Comparison of ENCODE assay signal across 2 cellular contexts in the genomic region with DNA sequence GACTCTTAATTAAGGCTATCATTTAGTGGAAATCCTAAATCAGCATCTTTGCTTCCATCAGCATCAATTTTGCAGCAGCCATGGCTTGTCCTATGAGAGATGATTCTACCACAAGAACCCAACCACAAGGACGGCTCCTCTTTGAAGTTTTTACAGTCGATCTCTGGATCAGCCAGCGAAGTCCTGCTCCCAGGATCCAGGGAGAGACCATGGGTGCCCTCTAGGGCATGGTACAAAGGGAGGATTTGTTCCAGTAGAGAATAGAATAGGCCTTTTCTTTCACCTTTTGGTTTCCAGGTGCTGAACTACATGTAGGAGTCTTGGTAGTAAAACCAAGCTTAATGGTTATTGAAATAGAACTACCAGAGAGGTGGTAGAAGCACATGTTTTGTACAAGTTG.
TF ChIP-seq lines count a peak whose summit lies in the region.

No MANE protein-coding gene starts in this region.

TF ChIP-seq in GM23338, 12 proteins besides CTCF, POLR2A, EP300 and RAD21 (continues in another document):
- TF ChIP-seq EZH2 (IDR thresholded peaks at IDR 0.05; ENCODE audit: low read depth, unreplicated experiment) (no peak), POLR2AphosphoS5 (IDR thresholded peaks at IDR 0.05; ENCODE audit: low read depth) (no peak), JUNB (IDR thresholded peaks at IDR 0.05; ENCODE audit: unreplicated experiment) (no peak), CREB1 (CRISPR knock-in tag; IDR thresholded peaks at IDR 0.05; ENCODE audit: low read depth) (no peak), ZNF114 (CRISPR knock-in tag; IDR thresholded peaks at IDR 0.05) (no peak), EZH2phosphoT487 (IDR thresholded peaks at IDR 0.05; ENCODE audit: unreplicated experiment) (no peak), NANOG (IDR thresholded peaks at IDR 0.05; ENCODE audit: borderline replicate concordance) (no peak)
- TF ChIP-seq, protein P1, sequence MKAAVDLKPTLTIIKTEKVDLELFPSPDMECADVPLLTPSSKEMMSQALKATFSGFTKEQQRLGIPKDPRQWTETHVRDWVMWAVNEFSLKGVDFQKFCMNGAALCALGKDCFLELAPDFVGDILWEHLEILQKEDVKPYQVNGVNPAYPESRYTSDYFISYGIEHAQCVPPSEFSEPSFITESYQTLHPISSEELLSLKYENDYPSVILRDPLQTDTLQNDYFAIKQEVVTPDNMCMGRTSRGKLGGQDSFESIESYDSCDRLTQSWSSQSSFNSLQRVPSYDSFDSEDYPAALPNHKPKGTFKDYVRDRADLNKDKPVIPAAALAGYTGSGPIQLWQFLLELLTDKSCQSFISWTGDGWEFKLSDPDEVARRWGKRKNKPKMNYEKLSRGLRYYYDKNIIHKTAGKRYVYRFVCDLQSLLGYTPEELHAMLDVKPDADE (IDR thresholded peaks at IDR 0.05), result no peak
- TF ChIP-seq, protein P2, sequence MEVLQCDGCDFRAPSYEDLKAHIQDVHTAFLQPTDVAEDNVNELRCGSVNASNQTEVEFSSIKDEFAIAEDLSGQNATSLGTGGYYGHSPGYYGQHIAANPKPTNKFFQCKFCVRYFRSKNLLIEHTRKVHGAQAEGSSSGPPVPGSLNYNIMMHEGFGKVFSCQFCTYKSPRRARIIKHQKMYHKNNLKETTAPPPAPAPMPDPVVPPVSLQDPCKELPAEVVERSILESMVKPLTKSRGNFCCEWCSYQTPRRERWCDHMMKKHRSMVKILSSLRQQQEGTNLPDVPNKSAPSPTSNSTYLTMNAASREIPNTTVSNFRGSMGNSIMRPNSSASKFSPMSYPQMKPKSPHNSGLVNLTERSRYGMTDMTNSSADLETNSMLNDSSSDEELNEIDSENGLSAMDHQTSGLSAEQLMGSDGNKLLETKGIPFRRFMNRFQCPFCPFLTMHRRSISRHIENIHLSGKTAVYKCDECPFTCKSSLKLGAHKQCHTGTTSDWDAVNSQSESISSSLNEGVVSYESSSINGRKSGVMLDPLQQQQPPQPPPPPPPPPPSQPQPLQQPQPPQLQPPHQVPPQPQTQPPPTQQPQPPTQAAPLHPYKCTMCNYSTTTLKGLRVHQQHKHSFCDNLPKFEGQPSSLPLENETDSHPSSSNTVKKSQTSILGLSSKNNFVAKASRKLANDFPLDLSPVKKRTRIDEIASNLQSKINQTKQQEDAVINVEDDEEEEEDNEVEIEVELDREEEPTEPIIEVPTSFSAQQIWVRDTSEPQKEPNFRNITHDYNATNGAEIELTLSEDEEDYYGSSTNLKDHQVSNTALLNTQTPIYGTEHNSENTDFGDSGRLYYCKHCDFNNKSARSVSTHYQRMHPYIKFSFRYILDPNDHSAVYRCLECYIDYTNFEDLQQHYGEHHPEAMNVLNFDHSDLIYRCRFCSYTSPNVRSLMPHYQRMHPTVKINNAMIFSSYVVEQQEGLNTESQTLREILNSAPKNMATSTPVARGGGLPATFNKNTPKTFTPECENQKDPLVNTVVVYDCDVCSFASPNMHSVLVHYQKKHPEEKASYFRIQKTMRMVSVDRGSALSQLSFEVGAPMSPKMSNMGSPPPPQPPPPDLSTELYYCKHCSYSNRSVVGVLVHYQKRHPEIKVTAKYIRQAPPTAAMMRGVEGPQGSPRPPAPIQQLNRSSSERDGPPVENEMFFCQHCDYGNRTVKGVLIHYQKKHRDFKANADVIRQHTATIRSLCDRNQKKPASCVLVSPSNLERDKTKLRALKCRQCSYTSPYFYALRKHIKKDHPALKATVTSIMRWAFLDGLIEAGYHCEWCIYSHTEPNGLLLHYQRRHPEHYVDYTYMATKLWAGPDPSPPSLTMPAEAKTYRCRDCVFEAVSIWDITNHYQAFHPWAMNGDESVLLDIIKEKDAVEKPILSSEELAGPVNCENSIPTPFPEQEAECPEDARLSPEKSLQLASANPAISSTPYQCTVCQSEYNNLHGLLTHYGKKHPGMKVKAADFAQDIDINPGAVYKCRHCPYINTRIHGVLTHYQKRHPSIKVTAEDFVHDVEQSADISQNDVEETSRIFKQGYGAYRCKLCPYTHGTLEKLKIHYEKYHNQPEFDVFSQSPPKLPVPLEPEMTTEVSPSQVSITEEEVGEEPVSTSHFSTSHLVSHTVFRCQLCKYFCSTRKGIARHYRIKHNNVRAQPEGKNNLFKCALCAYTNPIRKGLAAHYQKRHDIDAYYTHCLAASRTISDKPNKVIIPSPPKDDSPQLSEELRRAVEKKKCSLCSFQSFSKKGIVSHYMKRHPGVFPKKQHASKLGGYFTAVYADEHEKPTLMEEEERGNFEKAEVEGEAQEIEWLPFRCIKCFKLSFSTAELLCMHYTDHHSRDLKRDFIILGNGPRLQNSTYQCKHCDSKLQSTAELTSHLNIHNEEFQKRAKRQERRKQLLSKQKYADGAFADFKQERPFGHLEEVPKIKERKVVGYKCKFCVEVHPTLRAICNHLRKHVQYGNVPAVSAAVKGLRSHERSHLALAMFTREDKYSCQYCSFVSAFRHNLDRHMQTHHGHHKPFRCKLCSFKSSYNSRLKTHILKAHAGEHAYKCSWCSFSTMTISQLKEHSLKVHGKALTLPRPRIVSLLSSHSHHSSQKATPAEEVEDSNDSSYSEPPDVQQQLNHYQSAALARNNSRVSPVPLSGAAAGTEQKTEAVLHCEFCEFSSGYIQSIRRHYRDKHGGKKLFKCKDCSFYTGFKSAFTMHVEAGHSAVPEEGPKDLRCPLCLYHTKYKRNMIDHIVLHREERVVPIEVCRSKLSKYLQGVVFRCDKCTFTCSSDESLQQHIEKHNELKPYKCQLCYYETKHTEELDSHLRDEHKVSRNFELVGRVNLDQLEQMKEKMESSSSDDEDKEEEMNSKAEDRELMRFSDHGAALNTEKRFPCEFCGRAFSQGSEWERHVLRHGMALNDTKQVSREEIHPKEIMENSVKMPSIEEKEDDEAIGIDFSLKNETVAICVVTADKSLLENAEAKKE (CRISPR knock-in tag; IDR thresholded peaks at IDR 0.05), result no peak
- TF ChIP-seq, protein P3, sequence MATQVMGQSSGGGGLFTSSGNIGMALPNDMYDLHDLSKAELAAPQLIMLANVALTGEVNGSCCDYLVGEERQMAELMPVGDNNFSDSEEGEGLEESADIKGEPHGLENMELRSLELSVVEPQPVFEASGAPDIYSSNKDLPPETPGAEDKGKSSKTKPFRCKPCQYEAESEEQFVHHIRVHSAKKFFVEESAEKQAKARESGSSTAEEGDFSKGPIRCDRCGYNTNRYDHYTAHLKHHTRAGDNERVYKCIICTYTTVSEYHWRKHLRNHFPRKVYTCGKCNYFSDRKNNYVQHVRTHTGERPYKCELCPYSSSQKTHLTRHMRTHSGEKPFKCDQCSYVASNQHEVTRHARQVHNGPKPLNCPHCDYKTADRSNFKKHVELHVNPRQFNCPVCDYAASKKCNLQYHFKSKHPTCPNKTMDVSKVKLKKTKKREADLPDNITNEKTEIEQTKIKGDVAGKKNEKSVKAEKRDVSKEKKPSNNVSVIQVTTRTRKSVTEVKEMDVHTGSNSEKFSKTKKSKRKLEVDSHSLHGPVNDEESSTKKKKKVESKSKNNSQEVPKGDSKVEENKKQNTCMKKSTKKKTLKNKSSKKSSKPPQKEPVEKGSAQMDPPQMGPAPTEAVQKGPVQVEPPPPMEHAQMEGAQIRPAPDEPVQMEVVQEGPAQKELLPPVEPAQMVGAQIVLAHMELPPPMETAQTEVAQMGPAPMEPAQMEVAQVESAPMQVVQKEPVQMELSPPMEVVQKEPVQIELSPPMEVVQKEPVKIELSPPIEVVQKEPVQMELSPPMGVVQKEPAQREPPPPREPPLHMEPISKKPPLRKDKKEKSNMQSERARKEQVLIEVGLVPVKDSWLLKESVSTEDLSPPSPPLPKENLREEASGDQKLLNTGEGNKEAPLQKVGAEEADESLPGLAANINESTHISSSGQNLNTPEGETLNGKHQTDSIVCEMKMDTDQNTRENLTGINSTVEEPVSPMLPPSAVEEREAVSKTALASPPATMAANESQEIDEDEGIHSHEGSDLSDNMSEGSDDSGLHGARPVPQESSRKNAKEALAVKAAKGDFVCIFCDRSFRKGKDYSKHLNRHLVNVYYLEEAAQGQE (IDR thresholded peaks at IDR 0.05; ENCODE audit: unreplicated experiment), result no peak

TF ChIP-seq in H1, 55 proteins besides CTCF, POLR2A, EP300 and RAD21:
- TF ChIP-seq TAF7 (optimal IDR thresholded peaks at IDR 0.05; ENCODE audit: borderline replicate concordance, low read depth, low read length) (no peak), GTF2F1 (IDR thresholded peaks at IDR 0.05; ENCODE audit: borderline replicate concordance, low read depth, low read length) (no peak), CHD1 (IDR thresholded peaks at IDR 0.05; ENCODE audit: low read depth, low read length) (no peak), EGR1 (IDR thresholded peaks at IDR 0.05; ENCODE audit: borderline replicate concordance, low read depth, low read length) (no peak), EZH2 (IDR thresholded peaks at IDR 0.05; ENCODE audit: low read depth, low read length, severe bottlenecking) (no peak), POLR2AphosphoS5 (IDR thresholded peaks at IDR 0.05; ENCODE audit: low read depth, low read length) (no peak), KDM5A (IDR thresholded peaks at IDR 0.05; ENCODE audit: low read length) (no peak), BACH1 (IDR thresholded peaks at IDR 0.05; ENCODE audit: low read length) (no peak), JUN (IDR thresholded peaks at IDR 0.05; ENCODE audit: low read depth, low read length) (no peak), SUZ12 (IDR thresholded peaks at IDR 0.05; ENCODE audit: low read length) (no peak), ASH2L (IDR thresholded peaks at IDR 0.05; ENCODE audit: low read length) (no peak), PHF8 (conservative IDR thresholded peaks at IDR 0.05; ENCODE audit: low read depth, low read length) (no peak), TCF12 (IDR thresholded peaks at IDR 0.05; ENCODE audit: low read depth, low read length) (no peak)
- TF ChIP-seq, protein P4, sequence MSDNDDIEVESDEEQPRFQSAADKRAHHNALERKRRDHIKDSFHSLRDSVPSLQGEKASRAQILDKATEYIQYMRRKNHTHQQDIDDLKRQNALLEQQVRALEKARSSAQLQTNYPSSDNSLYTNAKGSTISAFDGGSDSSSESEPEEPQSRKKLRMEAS (IDR thresholded peaks at IDR 0.05), result no peak
- TF ChIP-seq, protein P5, sequence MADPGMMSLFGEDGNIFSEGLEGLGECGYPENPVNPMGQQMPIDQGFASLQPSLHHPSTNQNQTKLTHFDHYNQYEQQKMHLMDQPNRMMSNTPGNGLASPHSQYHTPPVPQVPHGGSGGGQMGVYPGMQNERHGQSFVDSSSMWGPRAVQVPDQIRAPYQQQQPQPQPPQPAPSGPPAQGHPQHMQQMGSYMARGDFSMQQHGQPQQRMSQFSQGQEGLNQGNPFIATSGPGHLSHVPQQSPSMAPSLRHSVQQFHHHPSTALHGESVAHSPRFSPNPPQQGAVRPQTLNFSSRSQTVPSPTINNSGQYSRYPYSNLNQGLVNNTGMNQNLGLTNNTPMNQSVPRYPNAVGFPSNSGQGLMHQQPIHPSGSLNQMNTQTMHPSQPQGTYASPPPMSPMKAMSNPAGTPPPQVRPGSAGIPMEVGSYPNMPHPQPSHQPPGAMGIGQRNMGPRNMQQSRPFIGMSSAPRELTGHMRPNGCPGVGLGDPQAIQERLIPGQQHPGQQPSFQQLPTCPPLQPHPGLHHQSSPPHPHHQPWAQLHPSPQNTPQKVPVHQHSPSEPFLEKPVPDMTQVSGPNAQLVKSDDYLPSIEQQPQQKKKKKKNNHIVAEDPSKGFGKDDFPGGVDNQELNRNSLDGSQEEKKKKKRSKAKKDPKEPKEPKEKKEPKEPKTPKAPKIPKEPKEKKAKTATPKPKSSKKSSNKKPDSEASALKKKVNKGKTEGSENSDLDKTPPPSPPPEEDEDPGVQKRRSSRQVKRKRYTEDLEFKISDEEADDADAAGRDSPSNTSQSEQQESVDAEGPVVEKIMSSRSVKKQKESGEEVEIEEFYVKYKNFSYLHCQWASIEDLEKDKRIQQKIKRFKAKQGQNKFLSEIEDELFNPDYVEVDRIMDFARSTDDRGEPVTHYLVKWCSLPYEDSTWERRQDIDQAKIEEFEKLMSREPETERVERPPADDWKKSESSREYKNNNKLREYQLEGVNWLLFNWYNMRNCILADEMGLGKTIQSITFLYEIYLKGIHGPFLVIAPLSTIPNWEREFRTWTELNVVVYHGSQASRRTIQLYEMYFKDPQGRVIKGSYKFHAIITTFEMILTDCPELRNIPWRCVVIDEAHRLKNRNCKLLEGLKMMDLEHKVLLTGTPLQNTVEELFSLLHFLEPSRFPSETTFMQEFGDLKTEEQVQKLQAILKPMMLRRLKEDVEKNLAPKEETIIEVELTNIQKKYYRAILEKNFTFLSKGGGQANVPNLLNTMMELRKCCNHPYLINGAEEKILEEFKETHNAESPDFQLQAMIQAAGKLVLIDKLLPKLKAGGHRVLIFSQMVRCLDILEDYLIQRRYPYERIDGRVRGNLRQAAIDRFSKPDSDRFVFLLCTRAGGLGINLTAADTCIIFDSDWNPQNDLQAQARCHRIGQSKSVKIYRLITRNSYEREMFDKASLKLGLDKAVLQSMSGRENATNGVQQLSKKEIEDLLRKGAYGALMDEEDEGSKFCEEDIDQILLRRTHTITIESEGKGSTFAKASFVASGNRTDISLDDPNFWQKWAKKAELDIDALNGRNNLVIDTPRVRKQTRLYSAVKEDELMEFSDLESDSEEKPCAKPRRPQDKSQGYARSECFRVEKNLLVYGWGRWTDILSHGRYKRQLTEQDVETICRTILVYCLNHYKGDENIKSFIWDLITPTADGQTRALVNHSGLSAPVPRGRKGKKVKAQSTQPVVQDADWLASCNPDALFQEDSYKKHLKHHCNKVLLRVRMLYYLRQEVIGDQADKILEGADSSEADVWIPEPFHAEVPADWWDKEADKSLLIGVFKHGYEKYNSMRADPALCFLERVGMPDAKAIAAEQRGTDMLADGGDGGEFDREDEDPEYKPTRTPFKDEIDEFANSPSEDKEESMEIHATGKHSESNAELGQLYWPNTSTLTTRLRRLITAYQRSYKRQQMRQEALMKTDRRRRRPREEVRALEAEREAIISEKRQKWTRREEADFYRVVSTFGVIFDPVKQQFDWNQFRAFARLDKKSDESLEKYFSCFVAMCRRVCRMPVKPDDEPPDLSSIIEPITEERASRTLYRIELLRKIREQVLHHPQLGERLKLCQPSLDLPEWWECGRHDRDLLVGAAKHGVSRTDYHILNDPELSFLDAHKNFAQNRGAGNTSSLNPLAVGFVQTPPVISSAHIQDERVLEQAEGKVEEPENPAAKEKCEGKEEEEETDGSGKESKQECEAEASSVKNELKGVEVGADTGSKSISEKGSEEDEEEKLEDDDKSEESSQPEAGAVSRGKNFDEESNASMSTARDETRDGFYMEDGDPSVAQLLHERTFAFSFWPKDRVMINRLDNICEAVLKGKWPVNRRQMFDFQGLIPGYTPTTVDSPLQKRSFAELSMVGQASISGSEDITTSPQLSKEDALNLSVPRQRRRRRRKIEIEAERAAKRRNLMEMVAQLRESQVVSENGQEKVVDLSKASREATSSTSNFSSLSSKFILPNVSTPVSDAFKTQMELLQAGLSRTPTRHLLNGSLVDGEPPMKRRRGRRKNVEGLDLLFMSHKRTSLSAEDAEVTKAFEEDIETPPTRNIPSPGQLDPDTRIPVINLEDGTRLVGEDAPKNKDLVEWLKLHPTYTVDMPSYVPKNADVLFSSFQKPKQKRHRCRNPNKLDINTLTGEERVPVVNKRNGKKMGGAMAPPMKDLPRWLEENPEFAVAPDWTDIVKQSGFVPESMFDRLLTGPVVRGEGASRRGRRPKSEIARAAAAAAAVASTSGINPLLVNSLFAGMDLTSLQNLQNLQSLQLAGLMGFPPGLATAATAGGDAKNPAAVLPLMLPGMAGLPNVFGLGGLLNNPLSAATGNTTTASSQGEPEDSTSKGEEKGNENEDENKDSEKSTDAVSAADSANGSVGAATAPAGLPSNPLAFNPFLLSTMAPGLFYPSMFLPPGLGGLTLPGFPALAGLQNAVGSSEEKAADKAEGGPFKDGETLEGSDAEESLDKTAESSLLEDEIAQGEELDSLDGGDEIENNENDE (IDR thresholded peaks at IDR 0.05; ENCODE audit: insufficient replicate concordance, low read length), result no peak
- TF ChIP-seq, protein P6, sequence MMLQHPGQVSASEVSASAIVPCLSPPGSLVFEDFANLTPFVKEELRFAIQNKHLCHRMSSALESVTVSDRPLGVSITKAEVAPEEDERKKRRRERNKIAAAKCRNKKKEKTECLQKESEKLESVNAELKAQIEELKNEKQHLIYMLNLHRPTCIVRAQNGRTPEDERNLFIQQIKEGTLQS (IDR thresholded peaks at IDR 0.05; ENCODE audit: insufficient read depth, low read depth, low read length), result no peak
